Comparison of ENCODE assay signal across 1 cellular context in the genomic region with DNA sequence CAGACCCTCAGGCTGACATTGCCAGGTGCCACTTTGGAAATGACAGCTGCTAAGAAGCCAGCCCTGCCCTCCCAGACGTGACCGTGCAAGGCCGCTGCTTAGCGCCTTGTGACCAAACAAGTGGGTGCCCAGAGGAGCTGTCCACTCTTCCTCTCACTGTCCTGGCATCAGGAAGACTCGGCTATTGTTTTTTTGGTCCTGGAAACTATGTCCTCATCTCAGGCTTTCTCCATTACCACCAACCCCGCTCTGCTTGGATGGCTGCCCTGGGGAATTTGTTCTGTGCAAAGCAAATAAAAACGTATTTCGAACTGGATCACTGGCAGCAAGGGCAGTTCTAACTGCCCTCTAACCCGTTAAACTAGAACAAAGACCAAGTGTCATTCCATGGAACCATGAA.
TF ChIP-seq lines count a peak whose summit lies in the region.

No MANE protein-coding gene starts in this region.

TF ChIP-seq in GM23338, 12 proteins besides CTCF, POLR2A, EP300 and RAD21 (continued from another document):
- TF ChIP-seq, protein P1, sequence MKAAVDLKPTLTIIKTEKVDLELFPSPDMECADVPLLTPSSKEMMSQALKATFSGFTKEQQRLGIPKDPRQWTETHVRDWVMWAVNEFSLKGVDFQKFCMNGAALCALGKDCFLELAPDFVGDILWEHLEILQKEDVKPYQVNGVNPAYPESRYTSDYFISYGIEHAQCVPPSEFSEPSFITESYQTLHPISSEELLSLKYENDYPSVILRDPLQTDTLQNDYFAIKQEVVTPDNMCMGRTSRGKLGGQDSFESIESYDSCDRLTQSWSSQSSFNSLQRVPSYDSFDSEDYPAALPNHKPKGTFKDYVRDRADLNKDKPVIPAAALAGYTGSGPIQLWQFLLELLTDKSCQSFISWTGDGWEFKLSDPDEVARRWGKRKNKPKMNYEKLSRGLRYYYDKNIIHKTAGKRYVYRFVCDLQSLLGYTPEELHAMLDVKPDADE (IDR thresholded peaks at IDR 0.05) = no peak
- no peak for TF ChIP-seq ZNF114 (CRISPR knock-in tag; IDR thresholded peaks at IDR 0.05)
- TF ChIP-seq, protein P2, sequence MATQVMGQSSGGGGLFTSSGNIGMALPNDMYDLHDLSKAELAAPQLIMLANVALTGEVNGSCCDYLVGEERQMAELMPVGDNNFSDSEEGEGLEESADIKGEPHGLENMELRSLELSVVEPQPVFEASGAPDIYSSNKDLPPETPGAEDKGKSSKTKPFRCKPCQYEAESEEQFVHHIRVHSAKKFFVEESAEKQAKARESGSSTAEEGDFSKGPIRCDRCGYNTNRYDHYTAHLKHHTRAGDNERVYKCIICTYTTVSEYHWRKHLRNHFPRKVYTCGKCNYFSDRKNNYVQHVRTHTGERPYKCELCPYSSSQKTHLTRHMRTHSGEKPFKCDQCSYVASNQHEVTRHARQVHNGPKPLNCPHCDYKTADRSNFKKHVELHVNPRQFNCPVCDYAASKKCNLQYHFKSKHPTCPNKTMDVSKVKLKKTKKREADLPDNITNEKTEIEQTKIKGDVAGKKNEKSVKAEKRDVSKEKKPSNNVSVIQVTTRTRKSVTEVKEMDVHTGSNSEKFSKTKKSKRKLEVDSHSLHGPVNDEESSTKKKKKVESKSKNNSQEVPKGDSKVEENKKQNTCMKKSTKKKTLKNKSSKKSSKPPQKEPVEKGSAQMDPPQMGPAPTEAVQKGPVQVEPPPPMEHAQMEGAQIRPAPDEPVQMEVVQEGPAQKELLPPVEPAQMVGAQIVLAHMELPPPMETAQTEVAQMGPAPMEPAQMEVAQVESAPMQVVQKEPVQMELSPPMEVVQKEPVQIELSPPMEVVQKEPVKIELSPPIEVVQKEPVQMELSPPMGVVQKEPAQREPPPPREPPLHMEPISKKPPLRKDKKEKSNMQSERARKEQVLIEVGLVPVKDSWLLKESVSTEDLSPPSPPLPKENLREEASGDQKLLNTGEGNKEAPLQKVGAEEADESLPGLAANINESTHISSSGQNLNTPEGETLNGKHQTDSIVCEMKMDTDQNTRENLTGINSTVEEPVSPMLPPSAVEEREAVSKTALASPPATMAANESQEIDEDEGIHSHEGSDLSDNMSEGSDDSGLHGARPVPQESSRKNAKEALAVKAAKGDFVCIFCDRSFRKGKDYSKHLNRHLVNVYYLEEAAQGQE (IDR thresholded peaks at IDR 0.05; ENCODE audit: unreplicated experiment) = no peak
- TF ChIP-seq EZH2phosphoT487 (IDR thresholded peaks at IDR 0.05; ENCODE audit: unreplicated experiment) = no peak
- TF ChIP-seq CREB1 (CRISPR knock-in tag; IDR thresholded peaks at IDR 0.05; ENCODE audit: low read depth) = no peak
- TF ChIP-seq NANOG (IDR thresholded peaks at IDR 0.05; ENCODE audit: borderline replicate concordance) = no peak
- TF ChIP-seq EZH2 (IDR thresholded peaks at IDR 0.05; ENCODE audit: low read depth, unreplicated experiment) = no peak
TF ChIP-seq in GM23338: peak in this region for 0.
